In genomic region chr1:97901017-97901658, GRCh38 we compare ENCODE assay signal across 14 cellular contexts. TPM values are rescaled to one million over a fixed set of nuclear protein-coding genes. Genes with fewer than 3 reads are reported as not detected.
A peak's percentile ranks its signal among the peaks of the same experiment; 100 is the strongest.
DNase-seq lines count a peak whose midpoint lies in the region; ATAC-seq, FAIRE-seq and TF ChIP-seq lines count a peak whose summit lies in the region.
"Had no signal": no experiment of that assay in that cellular context is flagged by ENCODE, and none has a peak within 500 bp of the region (broad histone marks: within the 10 kb centered on the region; RNA-seq: fewer than 3 reads in every experiment).

No MANE protein-coding gene starts in this region.

- H3K4me3 ChIP-seq in MG63 (peak overlapping the region; percentile 23), cardiac fibroblast (replicated peaks in 1 of 2; ENCODE audit: low read depth in 2 of 2, low read length in 2 of 2) (peak overlapping the region; percentile 9 to 39)
- H3K4me3 ChIP-seq: Peyer's patch had no signal

- H3K36me3 ChIP-seq in MG63, result peaks cover 15% of the 10 kb centered on the region
- H3K36me3 ChIP-seq: Peyer's patch had no signal

- no peaks in the 10 kb centered on the region for H3K27me3 ChIP-seq in MG63
- H3K27me3 ChIP-seq: Peyer's patch had no signal

- peak; percentile 83 for DNase-seq in CD1c-positive myeloid dendritic cell (ENCODE audit: extremely low spot score)
- no peak for DNase-seq in MG63
- DNase-seq in cardiac fibroblast (ENCODE audit: low read depth in 2 of 2), result peak; percentile 81 to 82
- peak; percentile 15 to 89 for DNase-seq in lung microvascular endothelial cell (ENCODE audit: low read depth in 2 of 2)
- DNase-seq in D721Med (ENCODE audit: insufficient read length, low spot score), result no peak
- DNase-seq: activated CD4-positive, alpha-beta T cell treated with anti-CD3 and anti-CD28 coated beads, Interleukin-2, amount 50 U/mL, for 4 hours; anterior cingulate cortex; NCI-H1417; Peyer's patch; stimulated activated CD4-positive, alpha-beta T cell treated with anti-CD3 and anti-CD28 coated beads, Interleukin-4, amount 100 ng/mL, for 24 hours; trophoblast cell had no signal

- TF ChIP-seq CTCF in cardiac fibroblast (IDR thresholded peaks at IDR 0.05; ENCODE audit: low read depth, low read length) (no peak), D721Med (IDR thresholded peaks at IDR 0.05; ENCODE audit: insufficient read depth, missing control alignments) (no peak)

- H3K9me3 ChIP-seq in MG63, result peaks cover 11% of the 10 kb centered on the region
- H3K9me3 ChIP-seq: Peyer's patch had no signal

- FAIRE-seq in D721Med (lab: Jason Lieb, UNC), result no peak

- ATAC-seq in HG03108 (IDR thresholded peaks at IDR 0.05; ENCODE audit: unreplicated experiment), result no peak
- ATAC-seq in GM18520 (IDR thresholded peaks at IDR 0.05; ENCODE audit: unreplicated experiment), result no peak
- ATAC-seq in HG02642 (IDR thresholded peaks at IDR 0.05; ENCODE audit: poor library complexity, unreplicated experiment), result no peak

RNA-seq across cellular contexts. Expression of gene DPYD, which starts 19.7 kb away (rescaled TPM):
- total RNA-seq in MG63 (2014; rRNA removed; shearing (Covaris generic); ENCODE audit: low replicate concordance), result 24.5 and 30.3 TPM in 2 replicates
- 12.9 and 15.9 TPM in 2 replicates for total RNA-seq in lung microvascular endothelial cell

Comparison
In these comparisons a context has a peak if more than half of its experiments do, and no peak if none do; other contexts are left out.
1. DNase-seq: peak in CD1c-positive myeloid dendritic cell (single experiment), cardiac fibroblast (2 of 2) and lung microvascular endothelial cell (2 of 2); none in MG63 (single experiment) and D721Med (single experiment).